8 cellular contexts compared by ENCODE assay signal in genomic region chr6:37182736-37183590, GRCh38. TPM values are rescaled to one million over a fixed set of nuclear protein-coding genes. Genes with fewer than 3 reads are reported as not detected.
DNase-seq lines count a peak whose midpoint lies in the region; ATAC-seq and TF ChIP-seq lines count a peak whose summit lies in the region.

No MANE protein-coding gene starts in this region.

- no peaks in the 10 kb centered on the region for H3K27me3 ChIP-seq in lower lobe of right lung (ENCODE audit: low read depth)
- H3K27me3 ChIP-seq in upper lobe of left lung, result no peaks in the 10 kb centered on the region

- peak overlapping the region; percentile 58 for H3K27ac ChIP-seq in lower lobe of right lung
- H3K27ac ChIP-seq in upper lobe of left lung, result peak overlapping the region; percentile 74 to 82 (median 78)

- H3K36me3 Mint-ChIP-seq in activated T-cell treated with anti-CD3 and anti-CD28 coated beads, Interleukin-2, amount 50 U/mL, for 72 hours (ENCODE audit: insufficient read depth in 2 of 2), result peaks cover 3% of the 10 kb centered on the region in 2 donors

- peak in 1 of 4 donors; percentile 20 for TF ChIP-seq POLR2A in upper lobe of left lung (IDR thresholded peaks at IDR 0.05)

- H3K4me3 ChIP-seq in lower lobe of right lung (no peak overlapping the region), upper lobe of left lung (no peak overlapping the region)

- H3K27me3 Mint-ChIP-seq in activated T-cell treated with anti-CD3 and anti-CD28 coated beads, Interleukin-2, amount 50 U/mL, for 72 hours (ENCODE audit: low read depth), result no peaks in the 10 kb centered on the region

- H3K4me3 Mint-ChIP-seq in activated T-cell treated with anti-CD3 and anti-CD28 coated beads, Interleukin-2, amount 50 U/mL, for 72 hours, result peak overlapping the region; percentile 72 to 78

- peak in 2 of 4 donors; percentile 6 to 46 for TF ChIP-seq EP300 in upper lobe of left lung (IDR thresholded peaks at IDR 0.05)

- peak; percentile 87 to 94 for ATAC-seq in activated T-cell treated with anti-CD3 and anti-CD28 coated beads, Interleukin-2, amount 50 U/mL, for 72 hours (replicated peaks in 1 of 2)
- peak; percentile 90 to 95 for ATAC-seq in lower lobe of right lung
- ATAC-seq in upper lobe of left lung (ENCODE audit: low FRiP score in 2 of 2), result peak; percentile 88 to 89
- no peak for ATAC-seq in HG02840 (IDR thresholded peaks at IDR 0.05; ENCODE audit: low FRiP score, unreplicated experiment)
- ATAC-seq in GM21515 (IDR thresholded peaks at IDR 0.05; ENCODE audit: unreplicated experiment), result no peak

- H3K4me1 ChIP-seq in lower lobe of right lung (peaks cover 13% of the 10 kb centered on the region), upper lobe of left lung (peaks cover 10 to 17% (median 12%) of the 10 kb centered on the region in 4 donors)

- no peaks in the 10 kb centered on the region for H3K36me3 ChIP-seq in lower lobe of right lung
- no peaks in the 10 kb centered on the region for H3K36me3 ChIP-seq in upper lobe of left lung

- intact Hi-C loops in lower lobe of right lung (cut with DNase I), result no loop called here

- 72 to 74% methylated on average over 7 to 8 of the region's 8 CpGs for WGBS in upper lobe of left lung, 2 donors

- no peaks in the 10 kb centered on the region for H3K9me3 ChIP-seq in lower lobe of right lung
- no peaks in the 10 kb centered on the region for H3K9me3 ChIP-seq in upper lobe of left lung

- DNase-seq in activated gamma-delta T cell treated with Interleukin-2 at 50 U/mL for 16 hours (peak; percentile 72), activated gamma-delta T cell (lab: John Stamatoyannopoulos, UW) (no peak), lower lobe of right lung (peak; percentile 73), upper lobe of left lung (peak in 1 of 2 donors; percentile 79), kidney tubule cell (ENCODE audit: low spot score) (no peak)
- peak; percentile 72 to 78 for DNase-seq in activated T-cell treated with anti-CD3 and anti-CD28 coated beads, Interleukin-2, amount 50 U/mL, for 72 hours

- no peak for TF ChIP-seq CTCF in lower lobe of right lung (IDR thresholded peaks at IDR 0.05)
- no peak for TF ChIP-seq CTCF in upper lobe of left lung (IDR thresholded peaks at IDR 0.05)

- peaks cover 76% of the 10 kb centered on the region for H3K4me1 Mint-ChIP-seq in activated T-cell treated with anti-CD3 and anti-CD28 coated beads, Interleukin-2, amount 50 U/mL, for 72 hours (ENCODE audit: low read depth)

- H3K9me3 Mint-ChIP-seq in activated T-cell treated with anti-CD3 and anti-CD28 coated beads, Interleukin-2, amount 50 U/mL, for 72 hours, result peaks cover 0 to 1% of the 10 kb centered on the region in 2 donors

- H3K27ac Mint-ChIP-seq in activated T-cell treated with anti-CD3 and anti-CD28 coated beads, Interleukin-2, amount 50 U/mL, for 72 hours, result peak overlapping the region; percentile 97

RNA-seq across cellular contexts. Expression of gene PIM1, which starts 13.0 kb away (rescaled TPM):
- 100 to 1,000 TPM; 334 to 429 TPM for total RNA-seq in activated T-cell treated with anti-CD3 and anti-CD28 coated beads, Interleukin-2, amount 50 U/mL, for 72 hours
- 56.8 TPM for total RNA-seq in lower lobe of right lung
- 10 to 100 TPM; 26.9 to 80.9 (median 36.0) TPM for total RNA-seq in upper lobe of left lung

Comparison
In these comparisons a context has a peak if more than half of its experiments do, and no peak if none do; other contexts are left out.
1. DNase-seq: peak in activated gamma-delta T cell treated with Interleukin-2 at 50 U/mL for 16 hours (single experiment), activated T-cell treated with anti-CD3 and anti-CD28 coated beads, Interleukin-2, amount 50 U/mL, for 72 hours (2 of 2) and lower lobe of right lung (single experiment); none in activated gamma-delta T cell (single experiment) and kidney tubule cell (single experiment).
2. ATAC-seq: peak in activated T-cell treated with anti-CD3 and anti-CD28 coated beads, Interleukin-2, amount 50 U/mL, for 72 hours (2 of 2), lower lobe of right lung (2 of 2) and upper lobe of left lung (2 of 2); none in HG02840 (single experiment) and GM21515 (single experiment).